Comparison of ENCODE assay signal across 5 cellular contexts in the genomic region with DNA sequence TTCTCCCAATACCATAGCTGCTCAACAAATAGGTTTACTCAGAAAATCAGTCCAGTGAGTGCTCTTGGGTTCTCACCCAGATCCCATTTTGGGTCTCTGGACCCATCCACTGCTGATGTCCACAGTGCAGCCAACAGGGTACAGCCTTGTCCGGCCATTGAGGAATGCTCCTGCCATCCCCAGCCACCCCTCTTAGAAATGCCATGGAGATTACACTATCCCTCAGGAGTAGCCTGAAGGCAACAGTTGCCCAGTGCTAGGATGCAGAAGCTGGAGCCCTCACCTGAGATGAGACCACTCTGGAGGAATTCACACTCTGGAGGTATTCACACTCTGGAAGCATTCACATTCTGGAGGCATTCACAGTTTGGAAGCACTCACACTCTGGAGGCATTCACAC.
"Had no signal": no experiment of that assay in that cellular context is flagged by ENCODE, and none has a peak within 500 bp of the region (broad histone marks: within the 10 kb centered on the region; RNA-seq: fewer than 3 reads in every experiment).

No MANE protein-coding gene starts in this region.

- H3K36me3 Mint-ChIP-seq: IgD-negative memory B cell had no signal

- DNase-seq: IMR-90 had no signal

- H3K4me3 Mint-ChIP-seq: IgD-negative memory B cell had no signal

- ATAC-seq: HepG2, K562 had no signal

- H3K4me1 Mint-ChIP-seq: IgD-negative memory B cell had no signal

- H3K27ac ChIP-seq: HL-60 had no signal

- H3K27me3 Mint-ChIP-seq: IgD-negative memory B cell had no signal

- H3K27ac Mint-ChIP-seq: IgD-negative memory B cell had no signal

- H3K4me3 ChIP-seq: K562 had no signal
